Comparison of ENCODE assay signal across 27 cellular contexts in genomic region chr13:59635591-59635990, GRCh38.
DNase-seq lines count a peak whose midpoint lies in the region; ATAC-seq, FAIRE-seq and TF ChIP-seq lines count a peak whose summit lies in the region.
"Had no signal": no experiment of that assay in that cellular context is flagged by ENCODE, and none has a peak within 500 bp of the region (broad histone marks: within the 10 kb centered on the region; RNA-seq: fewer than 3 reads in every experiment).

No MANE protein-coding gene starts in this region.

- H3K4me3 Mint-ChIP-seq in progenitor cell of endocrine pancreas (ENCODE audit: low read depth): no peak overlapping the region
- H3K4me3 Mint-ChIP-seq: CD8-positive, alpha-beta T cell; H9; HFFc6 had no signal

- DNase-seq in Caki2 (ENCODE audit: low read depth): peak; percentile 2
- DNase-seq in NCI-H526 treated with DMSO at 0.1 percent for 48 hours (lab: John Stamatoyannopoulos, UW): peak; percentile 13
- peak; percentile 64 for DNase-seq in kidney tubule cell (ENCODE audit: low spot score)
- DNase-seq in progenitor cell of endocrine pancreas (ENCODE audit: low spot score, unreplicated experiment): no peak
- no peak for DNase-seq in posterior cingulate gyrus
- DNase-seq in frontal cortex (ENCODE audit: low spot score in 2 of 2): no peak
- DNase-seq: AML-193; C1 segment of cervical spinal cord; Calu3; CD8-positive, alpha-beta T cell; DMS153; GF-D8; H9; HFFc6; KG1; NCI-H1092; NCI-H1436 treated with DMSO at 0.1 percent for 48 hours; NCI-H2081; NCI-H2171; NCI-H345; NCI-H524; PC-3; RPMI8226; SHP77 had no signal

- H3K4me1 Mint-ChIP-seq in progenitor cell of endocrine pancreas (ENCODE audit: low read depth): no peaks in the 10 kb centered on the region

- FAIRE-seq in frontal cortex (lab: Jason Lieb, UNC): no peak
- FAIRE-seq: HTR-8/SVneo had no signal

- intact Hi-C loops in posterior cingulate gyrus (cut with DNase I): no loop called here

- H3K27me3 Mint-ChIP-seq in progenitor cell of endocrine pancreas: no peaks in the 10 kb centered on the region

- no peaks in the 10 kb centered on the region for H3K9me3 Mint-ChIP-seq in progenitor cell of endocrine pancreas (ENCODE audit: low read depth)
- H3K9me3 Mint-ChIP-seq: CD8-positive, alpha-beta T cell; HFFc6 had no signal

- in situ Hi-C loops in Caki2 (cut with HindIII; ENCODE audit: low pct_unique_long_range_greater_than_20kb, low sequenced_read_pairs): no loop called here

- H3K36me3 Mint-ChIP-seq in progenitor cell of endocrine pancreas (ENCODE audit: insufficient read depth): no peaks in the 10 kb centered on the region
- H3K36me3 Mint-ChIP-seq: CD8-positive, alpha-beta T cell had no signal

- TF ChIP-seq CTCF in progenitor cell of endocrine pancreas (IDR thresholded peaks at IDR 0.05; ENCODE audit: unreplicated experiment): no peak

- peak overlapping the region; percentile 5 for H3K27ac Mint-ChIP-seq in progenitor cell of endocrine pancreas
- H3K27ac Mint-ChIP-seq: CD8-positive, alpha-beta T cell; H9; HFFc6 had no signal

- no peak for ATAC-seq in HG02970 (IDR thresholded peaks at IDR 0.05; ENCODE audit: low FRiP score, unreplicated experiment)
- ATAC-seq in GM21515 (IDR thresholded peaks at IDR 0.05; ENCODE audit: unreplicated experiment): no peak
- ATAC-seq: CD8-positive, alpha-beta T cell; PC-3 had no signal

Comparison
In these comparisons a context has a peak if more than half of its experiments do, and no peak if none do; other contexts are left out.
1. DNase-seq: peak in Caki2 (single experiment), NCI-H526 treated with DMSO at 0.1 percent for 48 hours (single experiment) and kidney tubule cell (single experiment); none in progenitor cell of endocrine pancreas (single experiment), posterior cingulate gyrus (0 of 10) and frontal cortex (0 of 2).